24 cellular contexts compared by ENCODE assay signal in the genomic region with DNA sequence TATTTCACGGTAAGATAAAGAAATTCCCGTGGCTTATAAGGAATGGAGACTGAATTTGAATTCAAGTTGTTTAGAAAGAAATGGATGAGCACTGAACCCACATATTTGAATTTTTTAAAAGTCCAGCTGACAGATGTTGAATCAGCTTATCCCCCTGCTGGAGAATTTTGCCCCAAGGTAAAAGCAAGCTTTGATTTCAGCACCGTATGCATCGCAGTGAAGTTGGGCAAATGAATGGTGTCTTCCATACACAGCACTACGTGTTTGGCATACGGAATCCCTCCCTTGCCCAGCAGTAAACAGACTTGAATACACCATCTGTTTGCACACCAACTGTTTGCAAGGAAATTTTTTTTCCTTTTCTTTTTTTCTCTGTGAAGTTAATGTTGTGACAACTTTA.
A peak's percentile ranks its signal among the peaks of the same experiment; 100 is the strongest.
DNase-seq lines count a peak whose midpoint lies in the region; ATAC-seq and TF ChIP-seq lines count a peak whose summit lies in the region.
"Had no signal": no experiment of that assay in that cellular context is flagged by ENCODE, and none has a peak within 500 bp of the region (broad histone marks: within the 10 kb centered on the region; RNA-seq: fewer than 3 reads in every experiment).

No MANE protein-coding gene starts in this region.

- H3K27ac Mint-ChIP-seq in progenitor cell of endocrine pancreas (no peak overlapping the region), endodermal cell (no peak overlapping the region)
- H3K27ac Mint-ChIP-seq: CD4-positive, CD25-positive, alpha-beta regulatory T cell; H9; HFFc6 had no signal

- peaks cover 46% of the 10 kb centered on the region for H3K9me3 Mint-ChIP-seq in progenitor cell of endocrine pancreas (ENCODE audit: low read depth)
- H3K9me3 Mint-ChIP-seq in endodermal cell = peaks cover 75% of the 10 kb centered on the region

- no peaks in the 10 kb centered on the region for H3K4me1 Mint-ChIP-seq in progenitor cell of endocrine pancreas (ENCODE audit: low read depth)
- H3K4me1 Mint-ChIP-seq in endodermal cell = no peaks in the 10 kb centered on the region
- H3K4me1 Mint-ChIP-seq: CD4-positive, CD25-positive, alpha-beta regulatory T cell; H9 had no signal

- TF ChIP-seq CTCF in progenitor cell of endocrine pancreas (IDR thresholded peaks at IDR 0.05; ENCODE audit: unreplicated experiment) (no peak), GM13976 (IDR thresholded peaks at IDR 0.05; ENCODE audit: borderline replicate concordance, control extremely low read depth, extremely low read depth, insufficient read depth, missing control alignments) (no peak), endodermal cell (conservative IDR thresholded peaks at IDR 0.05) (no peak)

- no peak overlapping the region for H3K4me3 ChIP-seq in endodermal cell (ENCODE audit: low read length)
- H3K4me3 ChIP-seq: A549, GM23248, SK-N-MC had no signal

- H3K4me3 Mint-ChIP-seq in progenitor cell of endocrine pancreas (ENCODE audit: low read depth) (no peak overlapping the region), endodermal cell (no peak overlapping the region)
- H3K4me3 Mint-ChIP-seq: CD4-positive, CD25-positive, alpha-beta regulatory T cell; H9; HFFc6 had no signal

- H3K36me3 Mint-ChIP-seq in progenitor cell of endocrine pancreas (ENCODE audit: insufficient read depth) = peaks cover 10% of the 10 kb centered on the region
- no peaks in the 10 kb centered on the region for H3K36me3 Mint-ChIP-seq in endodermal cell (ENCODE audit: low read depth)
- H3K36me3 Mint-ChIP-seq: CD4-positive, CD25-positive, alpha-beta regulatory T cell had no signal

- H3K9me3 ChIP-seq in endodermal cell (ENCODE audit: control insufficient read depth, low read length) = peaks cover 78% of the 10 kb centered on the region

- DNase-seq in DMS 273 (lab: John Stamatoyannopoulos, UW; ENCODE audit: unreplicated experiment) = peak; percentile 75
- DNase-seq in NCI-H69 (lab: John Stamatoyannopoulos, UW) = peak; percentile 20
- peak; percentile 68 for DNase-seq in globus pallidus (ENCODE audit: low spot score)
- peak; percentile 78 for DNase-seq in pons (ENCODE audit: low spot score)
- DNase-seq in progenitor cell of endocrine pancreas (ENCODE audit: low spot score, unreplicated experiment) = no peak
- no peak for DNase-seq in GM13976 (ENCODE audit: low spot score)
- DNase-seq in endodermal cell = no peak
- DNase-seq: CD4-positive, CD25-positive, alpha-beta regulatory T cell; DMS79 treated with DMSO at 0.1 percent for 48 hours; GM23248; H9; HFFc6; KBM-7; NCI-H1105; NCI-H146; NCI-H2029 treated with DMSO at 0.1 percent for 48 hours; NCI-H446; NCI-H526; OCI-M1; SHP77 had no signal

- 67 to 87% methylated on average over 4 to 6 of the region's 6 CpGs for WGBS in endodermal cell (ENCODE audit: insufficient coverage in 1 of 2, insufficient read length in 1 of 2), 2 experiments

- in situ Hi-C loops in GM13976 (cut with MboI; ENCODE audit: low sequenced_read_pairs, unreplicated experiment) = no loop called here

- no peak overlapping the region for H3K27ac ChIP-seq in endodermal cell (ENCODE audit: low read depth, low read length)
- H3K27ac ChIP-seq: A549, GM23248, HL-60, SK-N-MC had no signal

- no peak for ATAC-seq in HG02588 (IDR thresholded peaks at IDR 0.05; ENCODE audit: unreplicated experiment)
- ATAC-seq: A549 had no signal

- no peak overlapping the region for H3K9ac ChIP-seq in endodermal cell (ENCODE audit: extremely low read depth, low read length, poor library complexity, severe bottlenecking)
- H3K9ac ChIP-seq: GM23248 had no signal

- H3K27me3 ChIP-seq in endodermal cell (ENCODE audit: control insufficient read depth, insufficient read depth, low read length, poor library complexity, severe bottlenecking) = no peaks in the 10 kb centered on the region

- H3K36me3 ChIP-seq in endodermal cell (ENCODE audit: control insufficient read depth, insufficient read depth, low read length) = no peaks in the 10 kb centered on the region

- no peaks in the 10 kb centered on the region for H3K4me1 ChIP-seq in endodermal cell (ENCODE audit: control insufficient read depth, insufficient read depth, low read length)
- H3K4me1 ChIP-seq: A549 had no signal

- H3K27me3 Mint-ChIP-seq in progenitor cell of endocrine pancreas (no peaks in the 10 kb centered on the region), endodermal cell (ENCODE audit: insufficient read depth) (no peaks in the 10 kb centered on the region)
- H3K27me3 Mint-ChIP-seq: CD4-positive, CD25-positive, alpha-beta regulatory T cell had no signal

Comparison
In these comparisons a context has a peak if more than half of its experiments do, and no peak if none do; other contexts are left out.
1. DNase-seq: peak in DMS 273 (single experiment), NCI-H69 (single experiment), globus pallidus (single experiment) and pons (single experiment); none in progenitor cell of endocrine pancreas (single experiment), GM13976 (single experiment) and endodermal cell (single experiment).